8 cellular contexts compared by ENCODE assay signal in the genomic region with DNA sequence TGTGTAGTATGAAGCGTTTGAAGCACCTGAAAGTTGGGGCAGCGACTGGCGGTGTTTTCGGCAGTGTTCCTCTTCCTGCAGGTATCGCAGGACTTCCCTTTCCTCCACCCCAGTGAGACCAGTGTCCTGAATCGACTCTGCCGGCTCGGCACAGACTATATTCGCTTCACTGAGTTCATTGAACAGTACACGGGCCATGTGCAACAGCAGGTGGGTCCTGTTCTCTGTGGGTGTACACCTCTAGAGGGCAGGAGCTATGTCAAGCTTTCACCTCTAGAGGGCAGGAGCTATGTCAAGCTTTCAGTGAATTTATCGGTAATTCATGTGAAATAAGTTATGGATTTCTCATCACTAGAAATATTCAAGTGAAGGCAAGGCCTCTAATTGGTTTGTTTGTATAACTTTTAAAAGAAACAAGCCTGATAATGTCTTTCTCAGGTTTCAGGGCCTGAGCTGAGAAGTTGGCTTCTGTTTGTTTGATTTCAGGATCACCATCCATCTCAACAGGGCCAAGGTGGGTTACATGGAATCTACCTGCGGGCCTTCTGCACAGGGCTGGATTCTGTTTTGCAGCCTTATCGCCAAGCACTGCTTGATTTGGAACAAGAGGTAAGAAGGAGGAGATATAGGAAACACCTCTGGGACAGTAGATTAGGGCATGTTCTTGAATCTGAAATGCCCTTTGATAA. TPM values are rescaled to one million over a fixed set of nuclear protein-coding genes. Genes with fewer than 3 reads are reported as not detected.
DNase-seq lines count a peak whose midpoint lies in the region; ATAC-seq and TF ChIP-seq lines count a peak whose summit lies in the region.

No MANE protein-coding gene starts in this region.

- H3K4me3 ChIP-seq in esophagus squamous epithelium, result no peak overlapping the region
- H3K4me3 ChIP-seq in psoas muscle, result no peak overlapping the region

- peak; percentile 33 for DNase-seq in NCI-H146 (lab: John Stamatoyannopoulos, UW)
- no peak for DNase-seq in NCI-H146 treated with DMSO at 0.1 percent for 48 hours (lab: John Stamatoyannopoulos, UW; ENCODE audit: unreplicated experiment)
- DNase-seq in HuH-7.5 (ENCODE audit: low spot score), result peak; percentile 43
- DNase-seq in activated CD4-positive, alpha-beta T cell treated with anti-CD3 and anti-CD28 coated beads, Interleukin-2, amount 50 U/mL, for 1 hour, result peak; percentile 16
- no peak for DNase-seq in esophagus squamous epithelium (lab: John Stamatoyannopoulos, UW)
- DNase-seq in psoas muscle, result no peak
- DNase-seq in NCI-H2107 treated with DMSO at 0.1 percent for 48 hours (lab: John Stamatoyannopoulos, UW; ENCODE audit: unreplicated experiment), result no peak
- DNase-seq in GF-D8 (lab: John Stamatoyannopoulos, UW), result no peak

- intact Hi-C loops in esophagus squamous epithelium (cut with DNase I) (no loop called here), psoas muscle (cut with DNase I) (no loop called here)

- no peaks in the 10 kb centered on the region for H3K27me3 ChIP-seq in esophagus squamous epithelium
- no peaks in the 10 kb centered on the region for H3K27me3 ChIP-seq in psoas muscle (ENCODE audit: insufficient read depth in 3 of 3, low read length in 2 of 3)

- H3K36me3 ChIP-seq in esophagus squamous epithelium (peaks cover 0 to 49% (median 0%) of the 10 kb centered on the region in 3 donors), psoas muscle (ENCODE audit: insufficient read depth in 1 of 2, low read depth in 1 of 2) (peaks cover 0 to 57% of the 10 kb centered on the region in 2 donors)

- no peaks in the 10 kb centered on the region for H3K9me3 ChIP-seq in esophagus squamous epithelium
- no peaks in the 10 kb centered on the region for H3K9me3 ChIP-seq in psoas muscle

- no peak for TF ChIP-seq POLR2A in esophagus squamous epithelium (IDR thresholded peaks at IDR 0.05)

- TF ChIP-seq CTCF in esophagus squamous epithelium (IDR thresholded peaks at IDR 0.05) (peak; percentile 25 to 58 (median 42)), psoas muscle (IDR thresholded peaks at IDR 0.05) (peak; percentile 49)

- peaks cover 6 to 16% (median 8%) of the 10 kb centered on the region in 3 donors for H3K4me1 ChIP-seq in esophagus squamous epithelium
- peaks cover 14% of the 10 kb centered on the region for H3K4me1 ChIP-seq in psoas muscle

- no peak overlapping the region for H3K27ac ChIP-seq in esophagus squamous epithelium
- H3K27ac ChIP-seq in psoas muscle, result no peak overlapping the region

- WGBS in esophagus squamous epithelium, 2 donors, result 77 to 83% methylated on average over 13 of the region's 13 CpGs
- 80 to 82% (median 81%) methylated on average over 13 of the region's 13 CpGs for WGBS in psoas muscle, 3 donors

- peak in 1 of 4 donors; percentile 38 for ATAC-seq in psoas muscle

RNA-seq across cellular contexts. Expression of a gene that starts 5.3 kb away (rescaled TPM):
- total RNA-seq in esophagus squamous epithelium, result 10 to 100 TPM; 12.7 to 21.2 (median 20.8) TPM
- 10 to 100 TPM; 12.8 to 21.0 (median 19.2) TPM for total RNA-seq in psoas muscle
- 10 to 100 TPM in 2 of 3 donors, 1 to 10 TPM in 1; 6.1 to 12.1 (median 11.9) TPM for polyA plus RNA-seq in psoas muscle

RNA-seq across cellular contexts. Expression of a gene that starts 5.3 kb away (rescaled TPM):
- 10 to 100 TPM; 11.1 to 30.4 (median 19.1) TPM for total RNA-seq in esophagus squamous epithelium
- total RNA-seq in psoas muscle, result 10 to 100 TPM; 18.5 to 26.2 (median 21.9) TPM
- 10 to 100 TPM in 1 of 3 donors, 1 to 10 TPM in 2; 5.7 to 31.5 (median 7.2) TPM for polyA plus RNA-seq in psoas muscle

RNA-seq across cellular contexts. Expression of a gene that starts 45.8 kb away (rescaled TPM):
- 1 to 10 TPM; 5.2 to 8.1 (median 6.7) TPM for total RNA-seq in esophagus squamous epithelium
- total RNA-seq in psoas muscle, result 1 to 10 TPM; 4.1 to 6.8 (median 5.8) TPM
- 1 to 10 TPM; 2.6 to 7.8 (median 2.7) TPM for polyA plus RNA-seq in psoas muscle

Comparison
In these comparisons a context has a peak if more than half of its experiments do, and no peak if none do; other contexts are left out.
1. DNase-seq: peak in NCI-H146 (single experiment), HuH-7.5 (single experiment) and activated CD4-positive, alpha-beta T cell treated with anti-CD3 and anti-CD28 coated beads, Interleukin-2, amount 50 U/mL, for 1 hour (single experiment); none in NCI-H146 treated with DMSO at 0.1 percent for 48 hours (single experiment), esophagus squamous epithelium (single experiment), psoas muscle (0 of 2), NCI-H2107 treated with DMSO at 0.1 percent for 48 hours (single experiment) and GF-D8 (single experiment).